1 cellular context compared by ENCODE assay signal in genomic region chr1:18119978-18120377, GRCh38.
TF ChIP-seq lines count a peak whose summit lies in the region.

No MANE protein-coding gene starts in this region.

TF ChIP-seq in H1, 55 proteins besides CTCF, POLR2A, EP300 and RAD21:
- TF ChIP-seq SP1 (IDR thresholded peaks at IDR 0.05; ENCODE audit: low read depth, low read length) (no peak), EGR1 (IDR thresholded peaks at IDR 0.05; ENCODE audit: borderline replicate concordance, low read depth, low read length) (no peak), KDM4A (IDR thresholded peaks at IDR 0.05; ENCODE audit: low read depth, low read length, severe bottlenecking) (no peak)
